ENCODE assay signal across 8 cellular contexts in the genomic region with DNA sequence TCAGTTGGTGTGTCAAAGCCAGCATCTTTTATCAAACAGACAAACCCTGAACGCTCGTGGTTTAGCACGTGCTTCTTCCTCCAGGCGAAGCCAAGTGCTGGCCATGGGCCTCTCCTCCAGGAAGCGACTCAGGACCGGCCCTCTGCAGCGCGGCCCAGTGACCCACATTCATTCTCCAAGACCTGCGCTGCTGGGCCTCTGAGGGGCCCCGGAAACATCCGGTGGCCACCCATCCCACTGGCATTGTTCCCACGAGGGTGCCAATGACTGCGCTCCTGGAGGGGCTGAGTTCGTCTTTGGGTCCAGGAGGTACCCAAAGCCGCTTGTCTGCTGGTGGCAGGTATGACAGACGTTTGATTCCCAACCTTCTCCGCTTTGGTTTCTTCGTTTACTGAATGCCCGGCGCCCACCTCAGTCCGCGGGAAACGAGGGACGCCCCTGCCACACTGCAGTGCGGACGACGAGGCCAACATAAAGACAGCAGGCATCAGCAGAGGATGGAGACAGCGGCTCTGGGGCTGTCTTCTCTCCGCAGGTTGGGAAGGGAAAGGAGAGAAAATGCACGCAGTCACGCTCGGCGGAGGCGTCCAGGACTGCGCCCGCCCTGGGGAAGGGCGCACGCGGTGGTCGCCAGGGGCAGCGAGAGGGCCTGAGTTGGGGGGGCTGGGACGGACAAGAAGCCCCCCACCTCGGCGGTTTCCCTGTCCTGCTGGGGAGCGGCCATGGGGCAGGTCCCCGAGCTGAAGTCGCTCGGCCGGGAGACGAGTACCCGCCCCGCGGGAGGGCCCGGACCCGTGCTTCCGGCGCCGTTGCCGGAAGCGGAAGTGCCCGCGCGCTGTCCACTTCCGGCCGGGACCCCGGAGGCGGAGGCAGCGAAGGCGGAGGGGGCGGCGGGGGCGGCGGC. TPM values are rescaled to one million over a fixed set of nuclear protein-coding genes. Genes with fewer than 3 reads are reported as not detected.
DNase-seq lines count a peak whose midpoint lies in the region; ATAC-seq and TF ChIP-seq lines count a peak whose summit lies in the region.

A gene (plus strand): TSS at position 842 of the 904 bp plus-strand sequence. CDS start 3,030 bp downstream, outside the sequence.

- H3K4me3 ChIP-seq in adrenal gland (peak within 1 kb of the TSS; percentile 60 to 80 (median 68)), psoas muscle (peak within 1 kb of the TSS; percentile 88)

- peak within 1 kb of the TSS in 4 of 5 donors; percentile 33 to 89 (median 60) for H3K27ac ChIP-seq in adrenal gland
- H3K27ac ChIP-seq in psoas muscle, result peak within 1 kb of the TSS; percentile 87

- H3K27me3 ChIP-seq in adrenal gland (no peaks in the 10 kb centered on the region), psoas muscle (ENCODE audit: insufficient read depth in 3 of 3, low read length in 2 of 3) (peaks cover 0 to under 1% (median 0%) of the 10 kb centered on the region in 3 donors)

- H3K9me3 ChIP-seq in adrenal gland (replicated peaks in 1 of 3), result no peaks in the 10 kb centered on the region
- no peaks in the 10 kb centered on the region for H3K9me3 ChIP-seq in psoas muscle

- peaks cover 0 to 5% of the 10 kb centered on the region in 2 donors for H3K36me3 ChIP-seq in adrenal gland (replicated peaks in 1 of 2)
- peaks cover 0 to 15% of the 10 kb centered on the region in 2 donors for H3K36me3 ChIP-seq in psoas muscle (ENCODE audit: insufficient read depth in 1 of 2, low read depth in 1 of 2)

- POLR2A ChIA-PET in HEK293T (lab: Yijun Ruan, JAX), result interaction anchor here (1.0 to 1.9 kb wide), 2 partner anchors 28 to 170 kb away, joined by 3 to 13 read pairs; no protein-coding TSS in a partner anchor

- CTCF ChIA-PET in HEK293T (lab: Yijun Ruan, JAX), result interaction anchor here (0.7 kb wide), 1 partner anchor 180 kb away, joined by 4 read pairs; no protein-coding TSS in a partner anchor

- TF ChIP-seq POLR2A in GM10847 (IDR thresholded peaks at IDR 0.05; ENCODE audit: extremely low read depth, insufficient read length) (peak; percentile 70), adrenal gland (IDR thresholded peaks at IDR 0.05) (peak; percentile 61 to 65)

- H3K4me1 ChIP-seq in adrenal gland (replicated peaks in 1 of 2) (peaks cover 6 to 22% of the 10 kb centered on the region in 2 donors), psoas muscle (peaks cover 17% of the 10 kb centered on the region)

- 4 to 6% (median 5%) methylated on average over 25 to 70 of the region's 73 CpGs for WGBS in adrenal gland, 4 donors
- WGBS in psoas muscle, 3 donors, result 4 to 8% (median 6%) methylated on average over 44 to 73 of the region's 73 CpGs

- DNase-seq in HEK293T (ENCODE audit: extremely low spot score) (peak; percentile 94), MV-4-11 (lab: John Stamatoyannopoulos, UW) (peak; percentile 65), adrenal gland (peak; percentile 66 to 76 (median 71)), left cardiac atrium (peak; percentile 84), psoas muscle (peak; percentile 79 to 88), ureter (ENCODE audit: low spot score) (peak; percentile 74)

- ATAC-seq in left cardiac atrium (peak; percentile 96 to 98), psoas muscle (peak; percentile 89 to 98 (median 96))

- TF ChIP-seq CTCF in adrenal gland (IDR thresholded peaks at IDR 0.05) (peak in 1 of 6 experiments; percentile 5), psoas muscle (IDR thresholded peaks at IDR 0.05) (no peak)

- intact Hi-C loops in T-helper 1 cell treated with Interleukin-12 subunit alpha and Interleukin-12 subunit beta and Interleukin-4 antibody, amounts not matched to agents 30 ng/mL and 1 ng/mL, for 36 hours (cut with micrococcal nuclease), result loop anchor here (1.0 to 2.0 kb wide), 4 partner anchors 16 to 224 kb away; a partner anchor contains a TSS
- intact Hi-C loops in adrenal gland (cut with DNase I), result no loop called here
- intact Hi-C loops in left cardiac atrium (cut with DNase I), result no loop called here
- intact Hi-C loops in psoas muscle (cut with DNase I), result loop anchor here in 1 of 2 donors (10.0 kb wide), 1 partner anchor 462 kb away; no protein-coding TSS in a partner anchor

TF ChIP-seq in HEK293T, 16 proteins besides CTCF, POLR2A, EP300 and RAD21:
- no peak for TF ChIP-seq TARDBP (IDR thresholded peaks at IDR 0.05)
- no peak for TF ChIP-seq LEF1 (IDR thresholded peaks at IDR 0.05; ENCODE audit: borderline replicate concordance)
- TF ChIP-seq HDGF (IDR thresholded peaks at IDR 0.05; ENCODE audit: borderline replicate concordance), result no peak
- TF ChIP-seq ZNF384 (IDR thresholded peaks at IDR 0.05), result no peak
- no peak for TF ChIP-seq FOXK2 (IDR thresholded peaks at IDR 0.05)
- TF ChIP-seq BHLHE40 (IDR thresholded peaks at IDR 0.05; ENCODE audit: borderline replicate concordance), result no peak
- no peak for TF ChIP-seq SP1 (IDR thresholded peaks at IDR 0.05)
- TF ChIP-seq FOXM1 (IDR thresholded peaks at IDR 0.05; ENCODE audit: borderline replicate concordance), result no peak
- no peak for TF ChIP-seq NFRKB (IDR thresholded peaks at IDR 0.05)
- TF ChIP-seq ARNT (IDR thresholded peaks at IDR 0.05), result no peak
- TF ChIP-seq, protein P1, sequence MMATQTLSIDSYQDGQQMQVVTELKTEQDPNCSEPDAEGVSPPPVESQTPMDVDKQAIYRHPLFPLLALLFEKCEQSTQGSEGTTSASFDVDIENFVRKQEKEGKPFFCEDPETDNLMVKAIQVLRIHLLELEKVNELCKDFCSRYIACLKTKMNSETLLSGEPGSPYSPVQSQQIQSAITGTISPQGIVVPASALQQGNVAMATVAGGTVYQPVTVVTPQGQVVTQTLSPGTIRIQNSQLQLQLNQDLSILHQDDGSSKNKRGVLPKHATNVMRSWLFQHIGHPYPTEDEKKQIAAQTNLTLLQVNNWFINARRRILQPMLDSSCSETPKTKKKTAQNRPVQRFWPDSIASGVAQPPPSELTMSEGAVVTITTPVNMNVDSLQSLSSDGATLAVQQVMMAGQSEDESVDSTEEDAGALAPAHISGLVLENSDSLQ (IDR thresholded peaks at IDR 0.05), result no peak
- no peak for TF ChIP-seq CTBP1 (IDR thresholded peaks at IDR 0.05; ENCODE audit: borderline replicate concordance)
- TF ChIP-seq FOXA1 (IDR thresholded peaks at IDR 0.05), result no peak
- peak; percentile 90 for TF ChIP-seq L3MBTL2 (conservative IDR thresholded peaks at IDR 0.05)
- TF ChIP-seq SUZ12 (IDR thresholded peaks at IDR 0.05), result no peak
- peak; percentile 58; the same call in 1 of the 2 replicates for TF ChIP-seq ELF4 (IDR thresholded peaks at IDR 0.05)
TF ChIP-seq in HEK293T: peak in this region for 2.

RNA-seq across cellular contexts. Expression of the gene that starts here (rescaled TPM):
- total RNA-seq in T-helper 1 cell treated with Interleukin-12 subunit alpha and Interleukin-12 subunit beta and Interleukin-4 antibody, amounts not matched to agents 30 ng/mL and 1 ng/mL, for 36 hours, result 82.9 and 89.9 TPM in 2 replicates
- 10 to 100 TPM; 35.4 to 61.3 (median 42.7) TPM for total RNA-seq in adrenal gland
- polyA plus RNA-seq in adrenal gland, result 10 to 100 TPM; 24.7 to 66.4 (median 56.8) TPM
- 10 to 100 TPM; 41.4 to 42.3 TPM for total RNA-seq in left cardiac atrium
- total RNA-seq in psoas muscle, result 10 to 100 TPM; 55.8 to 62.7 (median 59.1) TPM
- 10 to 100 TPM; 38.2 to 63.4 (median 49.4) TPM for polyA plus RNA-seq in psoas muscle
- total RNA-seq in ureter, result 63.3 TPM

Comparison
In these comparisons a context has a peak if more than half of its experiments do, and no peak if none do; other contexts are left out.
1. Peak in every context shown above with its lines: DNase-seq, ATAC-seq, H3K4me3 ChIP-seq and H3K27ac ChIP-seq.